ENCODE assay signal across 9 cellular contexts in the genomic region with DNA sequence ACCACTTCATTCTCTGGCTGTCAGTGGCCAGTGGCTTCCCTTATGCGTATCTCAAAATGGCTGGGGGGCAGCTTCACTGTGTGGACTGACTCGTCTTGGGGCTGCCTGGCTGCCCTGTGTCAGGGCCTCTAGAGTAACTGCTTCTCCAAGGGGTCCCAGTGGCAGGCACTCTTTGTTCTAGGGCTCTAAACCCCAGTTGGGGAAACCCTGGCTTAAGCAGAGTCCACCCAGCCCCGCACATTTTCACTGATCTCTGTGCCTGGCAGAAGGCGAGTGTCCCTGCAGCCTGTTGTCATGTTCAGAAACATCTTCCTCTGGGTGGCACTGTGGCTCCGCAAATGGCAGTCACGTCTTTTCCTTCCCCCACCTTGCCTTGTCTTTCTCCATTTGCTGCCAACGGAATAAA. TPM values are rescaled to one million over a fixed set of nuclear protein-coding genes. Genes with fewer than 3 reads are reported as not detected.
DNase-seq lines count a peak whose midpoint lies in the region; ATAC-seq and FAIRE-seq lines count a peak whose summit lies in the region.
"Had no signal": no experiment of that assay in that cellular context is flagged by ENCODE, and none has a peak within 500 bp of the region (broad histone marks: within the 10 kb centered on the region; RNA-seq: fewer than 3 reads in every experiment).

No MANE protein-coding gene starts in this region.

- FAIRE-seq in GM18507 (lab: Jason Lieb, UNC) = peak; percentile 50

- ATAC-seq in HG03354 (IDR thresholded peaks at IDR 0.05; ENCODE audit: poor library complexity, severe bottlenecking, unreplicated experiment) (peak; percentile 71), HG02642 (IDR thresholded peaks at IDR 0.05; ENCODE audit: poor library complexity, unreplicated experiment) (no peak)
- ATAC-seq: Right ventricle myocardium inferior had no signal

- DNase-seq in GM18507 (ENCODE audit: extremely low spot score, insufficient read length, low read depth) (no peak), astrocyte of the hippocampus (ENCODE audit: low read depth, low spot score) (peak; percentile 68), occipital lobe (lab: John Stamatoyannopoulos, UW) (peak; percentile 4), OCI-M2 (lab: John Stamatoyannopoulos, UW; ENCODE audit: unreplicated experiment) (no peak), D341Med (ENCODE audit: low spot score) (no peak), A172 (ENCODE audit: low spot score) (no peak)

RNA-seq across cellular contexts. Expression of gene NBDY, which starts 59.7 kb away (rescaled TPM):
- 6.7 TPM for total RNA-seq in occipital lobe
- 4.4 and 6.7 TPM in 2 replicates for total RNA-seq in A172 (2014; rRNA removed; shearing (Covaris generic))

Comparison
In these comparisons a context has a peak if more than half of its experiments do, and no peak if none do; other contexts are left out.
1. DNase-seq: peak in astrocyte of the hippocampus (single experiment) and occipital lobe (single experiment); none in GM18507 (single experiment), OCI-M2 (single experiment), D341Med (single experiment) and A172 (single experiment).